12 cellular contexts compared by ENCODE assay signal in genomic region chr6:15622045-15622750, GRCh38. TPM values are rescaled to one million over a fixed set of nuclear protein-coding genes. Genes with fewer than 3 reads are reported as not detected.
DNase-seq lines count a peak whose midpoint lies in the region; ATAC-seq and TF ChIP-seq lines count a peak whose summit lies in the region.
"Had no signal": no experiment of that assay in that cellular context is flagged by ENCODE, and none has a peak within 500 bp of the region (broad histone marks: within the 10 kb centered on the region; RNA-seq: fewer than 3 reads in every experiment).

No MANE protein-coding gene starts in this region.

- peaks cover 15% of the 10 kb centered on the region for H3K4me1 Mint-ChIP-seq in mesothelial cell of epicardium

- peaks cover 2% of the 10 kb centered on the region for H3K36me3 Mint-ChIP-seq in mesothelial cell of epicardium

- H3K4me3 ChIP-seq in BLaER1 treated with 17β-estradiol and CSF1 and Interleukin-3, amounts not matched to agents 10 nM and 100 nM: no peak overlapping the region
- no peak overlapping the region for H3K4me3 ChIP-seq in body of pancreas
- H3K4me3 ChIP-seq in aorta (ENCODE audit: low read length in 2 of 2): no peak overlapping the region

- peaks cover 0 to 10% (median 8%) of the 10 kb centered on the region in 11 experiments; a peak in 7 of 22 replicates for H3K9me3 ChIP-seq in BLaER1 treated with 17β-estradiol and CSF1 and Interleukin-3, amounts not matched to agents 10 nM and 100 nM (replicated peaks in 1 of 11)
- H3K9me3 ChIP-seq in KOPT-K1 (ENCODE audit: insufficient read depth, low read length, poor library complexity, severe bottlenecking) (no peaks in the 10 kb centered on the region), body of pancreas (no peaks in the 10 kb centered on the region), aorta (ENCODE audit: control insufficient read depth, low read length) (no peaks in the 10 kb centered on the region)

- peak overlapping the region; percentile 72 for H3K27ac Mint-ChIP-seq in mesothelial cell of epicardium
- H3K27ac Mint-ChIP-seq: activated CD4-positive, alpha-beta T cell treated with anti-CD3 and anti-CD28 coated beads, Interleukin-2, amount 10 ng/mL, durations not matched to agents 7 days and 5 days had no signal

- H3K4me3 Mint-ChIP-seq in mesothelial cell of epicardium: no peak overlapping the region
- H3K4me3 Mint-ChIP-seq: activated CD4-positive, alpha-beta T cell treated with anti-CD3 and anti-CD28 coated beads, Interleukin-2, amount 10 ng/mL, durations not matched to agents 7 days and 5 days had no signal

- H4K20me1 ChIP-seq in BLaER1 treated with 17β-estradiol and CSF1 and Interleukin-3, amounts not matched to agents 10 nM and 100 nM: peaks cover 0 to 63% (median 8%) of the 10 kb centered on the region in 11 experiments; a peak in 12 of 22 replicates

- H3K9ac ChIP-seq in BLaER1 treated with 17β-estradiol and CSF1 and Interleukin-3, amounts not matched to agents 10 nM and 100 nM: peak overlapping the region in 6 of 11 experiments; percentile 9 to 42 (median 22); a peak in 2 of 22 replicates

- TF ChIP-seq CTCF in body of pancreas (IDR thresholded peaks at IDR 0.05) (no peak), mesothelial cell of epicardium (IDR thresholded peaks at IDR 0.05; ENCODE audit: unreplicated experiment) (no peak)

- ATAC-seq in body of pancreas: no peak
- no peak for ATAC-seq in GM21619 (IDR thresholded peaks at IDR 0.05; ENCODE audit: unreplicated experiment)
- ATAC-seq in aorta (ENCODE audit: low FRiP score): no peak

- H3K4me2 ChIP-seq in BLaER1 treated with 17β-estradiol and CSF1 and Interleukin-3, amounts not matched to agents 10 nM and 100 nM: peak overlapping the region; percentile 1 to 70 (median 48); a peak in 16 of 22 replicates

- H3K27ac ChIP-seq in BLaER1 treated with 17β-estradiol and CSF1 and Interleukin-3, amounts not matched to agents 10 nM and 100 nM: peak overlapping the region in 5 of 11 experiments; percentile 3 to 59 (median 18); a peak in 7 of 22 replicates
- H3K27ac ChIP-seq in KOPT-K1 (ENCODE audit: low read depth, low read length, poor library complexity, severe bottlenecking) (peak overlapping the region; percentile 6), body of pancreas (peak overlapping the region in 3 of 4 donors; percentile 43 to 69 (median 66)), aorta (ENCODE audit: low read depth in 1 of 2, low read length in 2 of 2) (no peak overlapping the region)

- no peak for TF ChIP-seq POLR2A in body of pancreas (IDR thresholded peaks at IDR 0.05)

- no peak for DNase-seq in body of pancreas
- no peak for DNase-seq in mesothelial cell of epicardium (ENCODE audit: low spot score in 2 of 2, unreplicated experiment in 2 of 2)
- no peak for DNase-seq in NK-92 (lab: John Stamatoyannopoulos, UW; ENCODE audit: unreplicated experiment)
- no peak for DNase-seq in NCI-H510A (lab: John Stamatoyannopoulos, UW)
- no peak for DNase-seq in aorta
- DNase-seq: activated CD4-positive, alpha-beta T cell treated with anti-CD3 and anti-CD28 coated beads, Interleukin-2, amount 10 ng/mL, durations not matched to agents 7 days and 5 days; COR-L47; NCI-H1105 treated with DMSO at 0.1 percent for 48 hours; stimulated activated CD4-positive, alpha-beta T cell treated with anti-CD3 and anti-CD28 coated beads, Interleukin-4, amount 100 ng/mL, for 1 hour had no signal

- no peaks in the 10 kb centered on the region for H3K27me3 ChIP-seq in BLaER1 treated with 17β-estradiol and CSF1 and Interleukin-3, amounts not matched to agents 10 nM and 100 nM
- H3K27me3 ChIP-seq in body of pancreas: no peaks in the 10 kb centered on the region
- H3K27me3 ChIP-seq in aorta (ENCODE audit: control insufficient read depth in 1 of 2, insufficient read depth in 2 of 2, low read length in 1 of 2): no peaks in the 10 kb centered on the region

- peaks cover 16 to 53% (median 36%) of the 10 kb centered on the region in 11 experiments; a peak in 21 of 22 replicates for H3K36me3 ChIP-seq in BLaER1 treated with 17β-estradiol and CSF1 and Interleukin-3, amounts not matched to agents 10 nM and 100 nM
- peaks cover 17% of the 10 kb centered on the region for H3K36me3 ChIP-seq in KOPT-K1 (ENCODE audit: insufficient read depth, low read length)
- H3K36me3 ChIP-seq in body of pancreas (replicated peaks in 1 of 2; ENCODE audit: insufficient read depth in 1 of 2, low read depth in 2 of 2): peaks cover 0 to 1% of the 10 kb centered on the region in 2 donors
- no peaks in the 10 kb centered on the region for H3K36me3 ChIP-seq in aorta (ENCODE audit: control insufficient read depth in 1 of 2, insufficient read depth in 2 of 2, low read length in 1 of 2)

- H3K27me3 Mint-ChIP-seq in mesothelial cell of epicardium (ENCODE audit: low read depth): no peaks in the 10 kb centered on the region
- H3K27me3 Mint-ChIP-seq: activated CD4-positive, alpha-beta T cell treated with anti-CD3 and anti-CD28 coated beads, Interleukin-2, amount 10 ng/mL, durations not matched to agents 7 days and 5 days had no signal

- H3K4me1 ChIP-seq in BLaER1 treated with 17β-estradiol and CSF1 and Interleukin-3, amounts not matched to agents 10 nM and 100 nM: peaks cover 19 to 49% (median 23%) of the 10 kb centered on the region in 10 experiments
- H3K4me1 ChIP-seq in body of pancreas (peaks cover 22% of the 10 kb centered on the region), aorta (ENCODE audit: control insufficient read depth in 1 of 2, insufficient read depth in 2 of 2, low read length in 2 of 2) (no peaks in the 10 kb centered on the region)

- intact Hi-C loops in body of pancreas (cut with DNase I) (no loop called here), aorta (cut with DNase I) (loop anchor here (10.0 kb wide), 4 partner anchors 117 to 1497 kb away; no protein-coding TSS in a partner anchor)

- 84 to 86% methylated on average over 4 of the region's 4 CpGs for WGBS in body of pancreas, 2 donors
- 93 to 94% methylated on average over 4 of the region's 4 CpGs for WGBS in aorta, 2 donors

- H3K9me3 Mint-ChIP-seq in mesothelial cell of epicardium: peaks cover 15% of the 10 kb centered on the region
- H3K9me3 Mint-ChIP-seq: activated CD4-positive, alpha-beta T cell treated with anti-CD3 and anti-CD28 coated beads, Interleukin-2, amount 10 ng/mL, durations not matched to agents 7 days and 5 days had no signal

RNA-seq across cellular contexts. Expression of gene DTNBP1, which starts 40.6 kb away (rescaled TPM):
- total RNA-seq in body of pancreas (1 to 10 TPM; 3.3 to 5.2 TPM), mesothelial cell of epicardium (19.0 to 21.6 TPM (median 19.4 TPM) in 3 replicates), aorta (10 to 100 TPM; 26.2 to 28.8 TPM)
- 10 to 100 TPM; 26.4 to 37.1 TPM for polyA plus RNA-seq in aorta

Comparison
In these comparisons a context has a peak if more than half of its experiments do, and no peak if none do; other contexts are left out.
1. H3K27ac ChIP-seq: peak in KOPT-K1 (single experiment) and body of pancreas (3 of 4); none in aorta (0 of 2).